ENCODE assay signal across 16 cellular contexts in the genomic region with DNA sequence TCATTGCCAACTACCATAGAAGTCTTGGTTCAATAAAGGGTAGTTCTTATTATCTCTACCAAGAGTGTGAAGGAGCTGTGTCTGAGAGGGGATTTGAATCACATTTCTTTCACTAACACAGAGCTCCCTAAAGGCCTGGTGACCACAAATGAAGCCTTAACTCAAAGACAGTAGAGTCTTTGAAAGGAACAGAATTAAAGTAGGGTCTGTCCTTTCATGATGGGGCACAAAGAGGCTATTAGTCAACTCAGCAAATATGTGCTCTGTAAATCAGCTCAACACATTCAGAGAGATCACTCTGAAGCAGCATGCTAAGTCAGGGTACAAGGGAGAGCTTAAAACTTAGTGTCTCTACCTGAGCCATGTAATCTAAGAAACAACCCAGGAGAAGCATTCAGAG.
DNase-seq lines count a peak whose midpoint lies in the region; ATAC-seq and TF ChIP-seq lines count a peak whose summit lies in the region.
"Had no signal": no experiment of that assay in that cellular context is flagged by ENCODE, and none has a peak within 500 bp of the region (broad histone marks: within the 10 kb centered on the region; RNA-seq: fewer than 3 reads in every experiment).

No MANE protein-coding gene starts in this region.

- ATAC-seq in HG02884 (IDR thresholded peaks at IDR 0.05; ENCODE audit: unreplicated experiment), result no peak
- ATAC-seq in activated CD8-positive, alpha-beta memory T cell treated with anti-CD3 and anti-CD28 coated beads, Interleukin-2, amount 10 ng/mL, durations not matched to agents 7 days and 5 days, result no peak
- no peak for ATAC-seq in HG02610 (IDR thresholded peaks at IDR 0.05; ENCODE audit: unreplicated experiment)

- peak; percentile 36 for DNase-seq in NAMALWA (ENCODE audit: low spot score)
- DNase-seq in activated CD8-positive, alpha-beta memory T cell treated with anti-CD3 and anti-CD28 coated beads, Interleukin-2, amount 10 ng/mL, durations not matched to agents 7 days and 5 days, result no peak
- no peak for DNase-seq in stimulated activated CD4-positive, alpha-beta T cell treated with anti-CD3 and anti-CD28 coated beads, Interleukin-15, amount 100 ng/mL, for 24 hours
- DNase-seq: CD4-positive, alpha-beta T cell; DMS79 treated with DMSO at 0.1 percent for 48 hours; GF-D8; NCI-H146; NCI-H2081 treated with DMSO at 0.1 percent for 48 hours; NCI-H226; NCI-H526 treated with DMSO at 0.1 percent for 48 hours had no signal

- peak overlapping the region; percentile 38 for H3K9ac ChIP-seq in BLaER1

- H3K27me3 Mint-ChIP-seq in brain, result no peaks in the 10 kb centered on the region
- H3K27me3 Mint-ChIP-seq in nephron (ENCODE audit: low read depth), result no peaks in the 10 kb centered on the region
- H3K27me3 Mint-ChIP-seq in activated CD8-positive, alpha-beta memory T cell treated with anti-CD3 and anti-CD28 coated beads, Interleukin-2, amount 10 ng/mL, durations not matched to agents 7 days and 5 days, result no peaks in the 10 kb centered on the region
- H3K27me3 Mint-ChIP-seq: CD4-positive, alpha-beta T cell had no signal

- peaks cover 26% of the 10 kb centered on the region for H3K36me3 ChIP-seq in BLaER1

- peaks cover 70% of the 10 kb centered on the region for H3K4me1 ChIP-seq in BLaER1

- peak overlapping the region; percentile 83 for H3K4me2 ChIP-seq in BLaER1

- CTCF ChIA-PET in activated CD8-positive, alpha-beta memory T cell treated with anti-CD3 and anti-CD28 coated beads, Interleukin-2, amount 10 ng/mL, durations not matched to agents 7 days and 5 days (lab: Charles Lee), result no interaction called here

- H3K27ac Mint-ChIP-seq in brain, result peak overlapping the region in 3 of 5 experiments; percentile 71 to 83 (median 76)
- peak overlapping the region in 2 of 3 experiments; percentile 42 to 55 for H3K27ac Mint-ChIP-seq in nephron
- H3K27ac Mint-ChIP-seq in activated CD8-positive, alpha-beta memory T cell treated with anti-CD3 and anti-CD28 coated beads, Interleukin-2, amount 10 ng/mL, durations not matched to agents 7 days and 5 days, result no peak overlapping the region
- H3K27ac Mint-ChIP-seq: CD4-positive, alpha-beta T cell had no signal

- peaks cover 41% of the 10 kb centered on the region for H3K9me3 ChIP-seq in BLaER1

- H3K9me3 Mint-ChIP-seq in brain, result no peaks in the 10 kb centered on the region
- H3K9me3 Mint-ChIP-seq in nephron, result no peaks in the 10 kb centered on the region
- H3K9me3 Mint-ChIP-seq in activated CD8-positive, alpha-beta memory T cell treated with anti-CD3 and anti-CD28 coated beads, Interleukin-2, amount 10 ng/mL, durations not matched to agents 7 days and 5 days (ENCODE audit: low read depth), result peaks cover under 1% of the 10 kb centered on the region
- H3K9me3 Mint-ChIP-seq: CD4-positive, alpha-beta T cell had no signal

- TF ChIP-seq CTCF in brain (conservative IDR thresholded peaks at IDR 0.05), result no peak
- no peak for TF ChIP-seq CTCF in nephron (IDR thresholded peaks at IDR 0.05; ENCODE audit: unreplicated experiment in 3 of 3)

- H3K4me3 ChIP-seq in BLaER1, result no peak overlapping the region
- H3K4me3 ChIP-seq: SK-N-MC had no signal

- no peaks in the 10 kb centered on the region for H3K27me3 ChIP-seq in BLaER1

- H4K20me1 ChIP-seq in BLaER1, result no peaks in the 10 kb centered on the region

- H3K36me3 Mint-ChIP-seq in brain (peaks cover 21% of the 10 kb centered on the region), nephron (ENCODE audit: low read depth) (peaks cover 19% of the 10 kb centered on the region)
- no peaks in the 10 kb centered on the region for H3K36me3 Mint-ChIP-seq in activated CD8-positive, alpha-beta memory T cell treated with anti-CD3 and anti-CD28 coated beads, Interleukin-2, amount 10 ng/mL, durations not matched to agents 7 days and 5 days

- H3K4me3 Mint-ChIP-seq in brain, result no peak overlapping the region
- H3K4me3 Mint-ChIP-seq in nephron, result no peak overlapping the region
- H3K4me3 Mint-ChIP-seq in activated CD8-positive, alpha-beta memory T cell treated with anti-CD3 and anti-CD28 coated beads, Interleukin-2, amount 10 ng/mL, durations not matched to agents 7 days and 5 days, result no peak overlapping the region
- H3K4me3 Mint-ChIP-seq: CD4-positive, alpha-beta T cell had no signal

- H3K4me1 Mint-ChIP-seq in brain (peaks cover 24% of the 10 kb centered on the region), nephron (peaks cover 15% of the 10 kb centered on the region)
- no peaks in the 10 kb centered on the region for H3K4me1 Mint-ChIP-seq in activated CD8-positive, alpha-beta memory T cell treated with anti-CD3 and anti-CD28 coated beads, Interleukin-2, amount 10 ng/mL, durations not matched to agents 7 days and 5 days

- H3K27ac ChIP-seq in BLaER1, result peak overlapping the region; percentile 84
- H3K27ac ChIP-seq: SK-N-MC had no signal
